In the genomic region with DNA sequence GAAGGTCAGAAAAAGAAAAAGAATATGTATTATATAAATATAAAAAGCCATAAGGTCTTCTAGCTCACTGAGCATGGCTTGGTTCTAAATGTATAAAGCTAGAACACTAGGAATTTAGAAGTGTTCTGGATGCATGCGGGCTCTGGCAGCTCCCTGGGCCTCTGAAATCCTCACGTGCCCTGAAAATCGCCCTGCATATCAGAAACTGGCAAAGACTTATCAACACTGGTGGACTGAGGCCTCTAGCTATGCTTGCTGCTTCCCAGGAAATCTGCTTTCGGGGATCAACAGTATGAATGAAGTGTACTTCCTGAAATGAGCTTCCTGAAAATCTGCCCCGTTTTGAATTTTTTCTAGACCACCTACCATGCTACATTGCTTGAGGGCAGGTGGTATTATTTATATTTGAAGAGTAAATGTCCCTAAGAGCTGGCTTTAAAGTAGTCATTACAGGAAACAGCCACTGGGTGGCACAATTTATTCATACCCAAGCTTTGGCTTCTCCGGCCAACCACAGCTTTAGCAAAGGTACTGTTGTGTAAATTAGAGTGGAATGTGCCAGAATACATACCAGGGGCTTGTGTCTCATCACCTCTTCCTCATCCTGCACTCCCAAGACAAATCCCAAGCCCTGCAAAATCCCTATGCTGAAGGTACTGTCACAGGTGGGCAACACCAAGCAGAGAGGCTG, we compare ENCODE assay signal across 8 cellular contexts.
DNase-seq lines count a peak whose midpoint lies in the region; ATAC-seq and TF ChIP-seq lines count a peak whose summit lies in the region.

No MANE protein-coding gene starts in this region.

- TF ChIP-seq CTCF in brain microvascular endothelial cell (IDR thresholded peaks at IDR 0.05; ENCODE audit: low read depth, low read length, missing control alignments) = peak; percentile 72

- DNase-seq in NCI-H2171 treated with DMSO at 0.1 percent for 48 hours (lab: John Stamatoyannopoulos, UW) (peak; percentile 36), NCI-H2171 (lab: John Stamatoyannopoulos, UW) (no peak), KBM-7 (peak; percentile 77), RPMI8226 (peak; percentile 60), brain microvascular endothelial cell (peak; percentile 66), inferior parietal cortex (ENCODE audit: extremely low spot score) (peak; percentile 89)
- DNase-seq in stimulated activated CD4-positive, alpha-beta T cell treated with anti-CD3 and anti-CD28 coated beads, Interleukin-2, amount 100 ng/mL, for 24 hours = peak; percentile 15 to 41

- peak; percentile 74 for ATAC-seq in GM21825 (IDR thresholded peaks at IDR 0.05; ENCODE audit: unreplicated experiment)

- no peak overlapping the region for H3K4me3 ChIP-seq in brain microvascular endothelial cell (ENCODE audit: low read depth, low read length)

- no peaks in the 10 kb centered on the region for H3K27me3 ChIP-seq in brain microvascular endothelial cell (replicated peaks)

- in situ Hi-C loops in KBM-7 (cut with MboI; ENCODE audit: low pct_unique_long_range_greater_than_20kb, low sequenced_read_pairs) = loop anchor here (10.0 kb wide), 1 partner anchor 243 kb away; no protein-coding TSS in a partner anchor
- in situ Hi-C loops in brain microvascular endothelial cell (cut with HindIII; ENCODE audit: low pct_ligation_motif_present, low sequenced_read_pairs) = no loop called here

- H3K27ac ChIP-seq in brain microvascular endothelial cell = no peak overlapping the region

- peaks cover 23% of the 10 kb centered on the region for H3K36me3 ChIP-seq in brain microvascular endothelial cell (replicated peaks)
